In genomic region chr3:111311709-111312235, GRCh38 we compare ENCODE assay signal across 8 cellular contexts.
DNase-seq lines count a peak whose midpoint lies in the region; ATAC-seq and TF ChIP-seq lines count a peak whose summit lies in the region.

No MANE protein-coding gene starts in this region.

- H3K9me3 ChIP-seq in BE2C, result no peaks in the 10 kb centered on the region

- TF ChIP-seq CTCF in BE2C (IDR thresholded peaks at IDR 0.05; ENCODE audit: low read depth, low read length) (no peak), GM13977 (IDR thresholded peaks at IDR 0.05; ENCODE audit: extremely low read depth, insufficient read depth, missing control alignments) (no peak), GM10266 (IDR thresholded peaks at IDR 0.05; ENCODE audit: control insufficient read depth, insufficient read depth, low read depth, missing control alignments) (no peak)

- DNase-seq in KBM-7, result peak; percentile 2
- DNase-seq in globus pallidus (ENCODE audit: low spot score), result peak; percentile 39
- no peak for DNase-seq in effector CD8-positive, alpha-beta T cell (lab: John Stamatoyannopoulos, UW)
- no peak for DNase-seq in BE2C
- no peak for DNase-seq in GM13977 (ENCODE audit: low spot score)
- no peak for DNase-seq in GM10266 (ENCODE audit: extremely low spot score)

- no peaks in the 10 kb centered on the region for H3K4me1 ChIP-seq in BE2C

- ATAC-seq in GM18508 (IDR thresholded peaks at IDR 0.05; ENCODE audit: insufficient read depth, unreplicated experiment), result peak; percentile 94
- ATAC-seq in GM21786 (IDR thresholded peaks at IDR 0.05; ENCODE audit: unreplicated experiment), result peak; percentile 88

- H3K36me3 ChIP-seq in BE2C, result no peaks in the 10 kb centered on the region

- no peaks in the 10 kb centered on the region for H3K27me3 ChIP-seq in BE2C

- H3K4me3 ChIP-seq in BE2C (ENCODE audit: low read depth, low read length), result no peak overlapping the region

- in situ Hi-C loops in KBM-7 (cut with MboI; ENCODE audit: low pct_unique_long_range_greater_than_20kb, low sequenced_read_pairs) (no loop called here), GM13977 (cut with MboI; ENCODE audit: low pct_unique_long_range_greater_than_20kb, low sequenced_read_pairs, unreplicated experiment) (no loop called here)

Comparison
In these comparisons a context has a peak if more than half of its experiments do, and no peak if none do; other contexts are left out.
1. DNase-seq: peak in KBM-7 (single experiment) and globus pallidus (single experiment); none in effector CD8-positive, alpha-beta T cell (single experiment), BE2C (single experiment), GM13977 (single experiment) and GM10266 (single experiment).